35 cellular contexts compared by ENCODE assay signal in genomic region chr5:103249068-103249467, GRCh38.
"Had no signal": no experiment of that assay in that cellular context is flagged by ENCODE, and none has a peak within 500 bp of the region (broad histone marks: within the 10 kb centered on the region; RNA-seq: fewer than 3 reads in every experiment).

No MANE protein-coding gene starts in this region.

- H3K4me1 Mint-ChIP-seq: brain, WTC11 had no signal

- H3K36me3 Mint-ChIP-seq: activated CD8-positive, alpha-beta memory T cell treated with anti-CD3 and anti-CD28 coated beads, Interleukin-2, amount 10 ng/mL, durations not matched to agents 7 days and 5 days; activated naive CD4-positive, alpha-beta T cell treated with anti-CD3 and anti-CD28 coated beads, Interleukin-2, amount 10 ng/mL, durations not matched to agents 7 days and 5 days; activated naive CD8-positive, alpha-beta T cell; brain; WTC11 had no signal

- H3K9me3 Mint-ChIP-seq: activated CD4-positive, alpha-beta memory T cell treated with anti-CD3 and anti-CD28 coated beads, Interleukin-2, amount 10 ng/mL, durations not matched to agents 7 days and 5 days; activated naive CD4-positive, alpha-beta T cell treated with anti-CD3 and anti-CD28 coated beads, Interleukin-2, amount 10 ng/mL, durations not matched to agents 7 days and 5 days; activated naive CD4-positive, alpha-beta T cell treated with anti-CD3 and anti-CD28 coated beads, Interleukin-2, amount 50 U/mL, for 24 hours; activated naive CD8-positive, alpha-beta T cell treated with anti-CD3 and anti-CD28 coated beads, Interleukin-2, amount 10 ng/mL, durations not matched to agents 7 days and 5 days; activated naive CD8-positive, alpha-beta T cell treated with anti-CD3 and anti-CD28 coated beads, Interleukin-2, amount 50 U/mL, for 24 hours; activated T-cell treated with anti-CD3 and anti-CD28 coated beads, Interleukin-2, amount 50 U/mL, for 24 hours; activated T-helper 2 cell treated with anti-CD3 and anti-CD28 coated beads, Interferon-gamma antibody, Interleukin-2, Interleukin-4, amounts not matched to agents 10 μg/mL and 5 μg/mL and 100 μg/mL, durations not matched to agents 14 hours and 24 hours and 36 hours; central memory CD8-positive, alpha-beta T cell; T-helper 1 cell treated with Interleukin-12 subunit alpha and Interleukin-12 subunit beta and Interleukin-4 antibody, amounts not matched to agents 30 μg/mL and 1 μg/mL, for 36 hours; T-helper 2 cell treated with Interferon-gamma antibody and Interleukin-4, amounts not matched to agents 5 μg/mL and 100 μg/mL, for 36 hours; WTC11 had no signal

- H3K27ac Mint-ChIP-seq: activated CD4-positive, alpha-beta memory T cell treated with anti-CD3 and anti-CD28 coated beads, Interleukin-2, amount 10 ng/mL, durations not matched to agents 7 days and 5 days; activated CD4-positive, alpha-beta T cell treated with anti-CD3 and anti-CD28 coated beads for 36 hours; activated CD4-positive, alpha-beta T cell treated with anti-CD3 and anti-CD28 coated beads, Interleukin-2, amount 10 ng/mL, durations not matched to agents 7 days and 5 days; activated CD8-positive, alpha-beta memory T cell treated with anti-CD3 and anti-CD28 coated beads, Interleukin-2, amount 10 ng/mL, durations not matched to agents 7 days and 5 days; activated CD8-positive, alpha-beta T cell treated with anti-CD3 and anti-CD28 coated beads, Interleukin-2, amount 10 ng/mL, durations not matched to agents 7 days and 5 days; activated naive CD4-positive, alpha-beta T cell treated with anti-CD3 and anti-CD28 coated beads, Interleukin-2, amount 10 ng/mL, durations not matched to agents 7 days and 5 days; activated naive CD4-positive, alpha-beta T cell treated with anti-CD3 and anti-CD28 coated beads, Interleukin-2, amount 50 U/mL, for 24 hours; activated naive CD8-positive, alpha-beta T cell; activated naive CD8-positive, alpha-beta T cell treated with anti-CD3 and anti-CD28 coated beads, Interleukin-2, amount 10 ng/mL, durations not matched to agents 7 days and 5 days; activated naive CD8-positive, alpha-beta T cell treated with anti-CD3 and anti-CD28 coated beads, Interleukin-2, amount 50 U/mL, for 24 hours; activated T-cell treated with anti-CD3 and anti-CD28 coated beads, Interleukin-2, amount 50 U/mL, for 24 hours; activated T-helper 2 cell treated with anti-CD3 and anti-CD28 coated beads, Interferon-gamma antibody, Interleukin-2, Interleukin-4, amounts not matched to agents 10 μg/mL and 5 μg/mL and 100 μg/mL, durations not matched to agents 14 hours and 24 hours and 36 hours; brain; T-helper 1 cell treated with Interleukin-12 subunit alpha and Interleukin-12 subunit beta and Interleukin-4 antibody, amounts not matched to agents 30 μg/mL and 1 μg/mL, for 36 hours; T-helper 2 cell treated with Interferon-gamma antibody and Interleukin-4, amounts not matched to agents 5 μg/mL and 100 μg/mL, for 36 hours; WTC11 had no signal

- DNase-seq: activated CD4-positive, alpha-beta memory T cell treated with anti-CD3 and anti-CD28 coated beads, Interleukin-2, amount 10 ng/mL, durations not matched to agents 7 days and 5 days; activated CD4-positive, alpha-beta T cell treated with anti-CD3 and anti-CD28 coated beads for 1 hour; activated CD4-positive, alpha-beta T cell treated with anti-CD3 and anti-CD28 coated beads for 36 hours; activated CD4-positive, alpha-beta T cell treated with anti-CD3 and anti-CD28 coated beads for 48 hours; activated CD4-positive, alpha-beta T cell treated with anti-CD3 and anti-CD28 coated beads, Interleukin-2, amount 10 ng/mL, durations not matched to agents 7 days and 5 days; activated CD4-positive, alpha-beta T cell treated with anti-CD3 and anti-CD28 coated beads, Interleukin-2, amount 50 U/mL, for 48 hours; activated CD4-positive, CD25-positive, alpha-beta regulatory T cell; activated CD8-positive, alpha-beta memory T cell treated with anti-CD3 and anti-CD28 coated beads for 24 hours; activated CD8-positive, alpha-beta memory T cell treated with anti-CD3 and anti-CD28 coated beads, Interleukin-2, amount 10 ng/mL, durations not matched to agents 7 days and 5 days; activated CD8-positive, alpha-beta memory T cell treated with anti-CD3 and anti-CD28 coated beads, Interleukin-2, amount 50 U/mL, for 48 hours; activated CD8-positive, alpha-beta T cell treated with anti-CD3 and anti-CD28 coated beads, Interleukin-2, amount 10 ng/mL, durations not matched to agents 7 days and 5 days; activated effector memory CD4-positive, alpha-beta T cell treated with Interleukin-2 at 50 U/mL for 16 hours; activated gamma-delta T cell; activated naive CD4-positive, alpha-beta T cell treated with anti-CD3 and anti-CD28 coated beads, Interleukin-2, amount 10 ng/mL, durations not matched to agents 7 days and 5 days; activated naive CD4-positive, alpha-beta T cell treated with Interleukin-2 at 50 U/mL for 16 hours; activated naive CD8-positive, alpha-beta T cell treated with anti-CD3 and anti-CD28 coated beads, Interleukin-2, amount 10 ng/mL, durations not matched to agents 7 days and 5 days; activated naive CD8-positive, alpha-beta T cell treated with anti-CD3 and anti-CD28 coated beads, Interleukin-2, amount 50 U/mL, for 24 hours; activated T-cell treated with anti-CD3 and anti-CD28 coated beads, Interleukin-2, amount 50 U/mL, for 24 hours; activated T-cell treated with anti-CD3 and anti-CD28 coated beads, Interleukin-2, amount 50 U/mL, for 48 hours; amygdala; anterior cingulate cortex; caudate nucleus; cerebellar nuclear complex; T-helper 2 cell; T-helper 9 cell; WERI-Rb-1 had no signal

- H3K4me3 Mint-ChIP-seq: activated CD4-positive, alpha-beta memory T cell treated with anti-CD3 and anti-CD28 coated beads, Interleukin-2, amount 10 ng/mL, durations not matched to agents 7 days and 5 days; activated CD4-positive, alpha-beta T cell treated with anti-CD3 and anti-CD28 coated beads for 36 hours; activated CD4-positive, alpha-beta T cell treated with anti-CD3 and anti-CD28 coated beads, Interleukin-2, amount 10 ng/mL, durations not matched to agents 7 days and 5 days; activated CD8-positive, alpha-beta memory T cell treated with anti-CD3 and anti-CD28 coated beads, Interleukin-2, amount 10 ng/mL, durations not matched to agents 7 days and 5 days; activated CD8-positive, alpha-beta T cell treated with anti-CD3 and anti-CD28 coated beads, Interleukin-2, amount 10 ng/mL, durations not matched to agents 7 days and 5 days; activated naive CD4-positive, alpha-beta T cell treated with anti-CD3 and anti-CD28 coated beads, Interleukin-2, amount 10 ng/mL, durations not matched to agents 7 days and 5 days; activated naive CD4-positive, alpha-beta T cell treated with anti-CD3 and anti-CD28 coated beads, Interleukin-2, amount 50 U/mL, for 24 hours; activated naive CD8-positive, alpha-beta T cell; activated naive CD8-positive, alpha-beta T cell treated with anti-CD3 and anti-CD28 coated beads, Interleukin-2, amount 10 ng/mL, durations not matched to agents 7 days and 5 days; activated naive CD8-positive, alpha-beta T cell treated with anti-CD3 and anti-CD28 coated beads, Interleukin-2, amount 50 U/mL, for 24 hours; activated T-cell treated with anti-CD3 and anti-CD28 coated beads, Interleukin-2, amount 50 U/mL, for 24 hours; brain; central memory CD8-positive, alpha-beta T cell; T-helper 1 cell treated with Interleukin-12 subunit alpha and Interleukin-12 subunit beta and Interleukin-4 antibody, amounts not matched to agents 30 μg/mL and 1 μg/mL, for 36 hours; T-helper 2 cell treated with Interferon-gamma antibody and Interleukin-4, amounts not matched to agents 5 μg/mL and 100 μg/mL, for 36 hours; WTC11 had no signal

- ATAC-seq: activated CD4-positive, alpha-beta T cell treated with anti-CD3 and anti-CD28 coated beads for 36 hours; activated CD4-positive, CD25-positive, alpha-beta regulatory T cell treated with anti-CD3 and anti-CD28 coated beads, Interleukin-2, amount 50 U/mL, for 24 hours; activated CD8-positive, alpha-beta memory T cell treated with anti-CD3 and anti-CD28 coated beads, Interleukin-2, amount 10 ng/mL, durations not matched to agents 7 days and 5 days; activated CD8-positive, alpha-beta T cell treated with anti-CD3 and anti-CD28 coated beads, Interleukin-2, amount 10 ng/mL, durations not matched to agents 7 days and 5 days; activated naive CD8-positive, alpha-beta T cell treated with anti-CD3 and anti-CD28 coated beads, Interleukin-2, amount 50 U/mL, for 24 hours; WTC11 had no signal
